ENCODE assay signal across 12 cellular contexts in genomic region chr14:56686416-56686815, GRCh38.
DNase-seq lines count a peak whose midpoint lies in the region; ATAC-seq and TF ChIP-seq lines count a peak whose summit lies in the region.
"Had no signal": no experiment of that assay in that cellular context is flagged by ENCODE, and none has a peak within 500 bp of the region (broad histone marks: within the 10 kb centered on the region; RNA-seq: fewer than 3 reads in every experiment).

No MANE protein-coding gene starts in this region.

- H3K79me2 ChIP-seq in SK-N-SH (ENCODE audit: insufficient read depth) (no peaks in the 10 kb centered on the region), osteoblast (ENCODE audit: insufficient read depth, low read length) (no peaks in the 10 kb centered on the region)

- no peaks in the 10 kb centered on the region for H3K9me2 ChIP-seq in SK-N-SH

- CTCF ChIA-PET in SK-N-SH (lab: Yijun Ruan, JAX), result no interaction called here

- H3K27ac ChIP-seq in SK-N-SH (ENCODE audit: low read depth in 2 of 2, low read length in 1 of 2) (no peak overlapping the region), heart right ventricle (no peak overlapping the region), tibial nerve (no peak overlapping the region), osteoblast (ENCODE audit: low read depth, low read length) (no peak overlapping the region)
- H3K27ac ChIP-seq: ovary had no signal

- TF ChIP-seq EP300 in SK-N-SH (IDR thresholded peaks at IDR 0.05; ENCODE audit: borderline replicate concordance in 1 of 2, low read depth in 1 of 2, low read length in 1 of 2) (no peak), tibial nerve (IDR thresholded peaks at IDR 0.05) (no peak)

- no peaks in the 10 kb centered on the region for H4K20me1 ChIP-seq in SK-N-SH (ENCODE audit: insufficient read depth)
- H4K20me1 ChIP-seq in osteoblast (ENCODE audit: insufficient read depth, low read length), result no peaks in the 10 kb centered on the region

- H3K4me2 ChIP-seq in SK-N-SH (no peak overlapping the region), osteoblast (ENCODE audit: insufficient read depth, low read length) (no peak overlapping the region)

- H3K27me3 ChIP-seq in SK-N-SH (ENCODE audit: insufficient read depth) (peaks cover 36% of the 10 kb centered on the region; the same call in 1 of the 2 replicates), heart right ventricle (peaks cover 0 to under 1% (median 0%) of the 10 kb centered on the region in 7 donors), tibial nerve (no peaks in the 10 kb centered on the region), osteoblast (ENCODE audit: insufficient read depth, low read length) (no peaks in the 10 kb centered on the region)
- H3K27me3 ChIP-seq: ovary had no signal

- ATAC-seq in SK-N-SH treated with all-trans-retinoic acid at 6 μM for 48 hours (no peak; the same call in 2 of the 3 replicates), heart right ventricle (peak; percentile 44 to 97 (median 75)), sciatic nerve (peak; percentile 59), HG03175 (IDR thresholded peaks at IDR 0.05; ENCODE audit: unreplicated experiment) (no peak)
- ATAC-seq: K562 had no signal

- H3K36me3 ChIP-seq in SK-N-SH (replicated peaks in 1 of 2; ENCODE audit: control insufficient read depth in 1 of 2, insufficient read depth in 2 of 2, low read length in 1 of 2) (no peaks in the 10 kb centered on the region), heart right ventricle (no peaks in the 10 kb centered on the region), tibial nerve (no peaks in the 10 kb centered on the region), osteoblast (ENCODE audit: insufficient read depth, low read length) (no peaks in the 10 kb centered on the region)
- H3K36me3 ChIP-seq: ovary had no signal

- no peak overlapping the region for H3K9ac ChIP-seq in SK-N-SH

- TF ChIP-seq CTCF in SK-N-SH (IDR thresholded peaks at IDR 0.05), result no peak
- peak in 7 of 9 donors; percentile 16 to 47 (median 26) for TF ChIP-seq CTCF in heart right ventricle (IDR thresholded peaks at IDR 0.05)
- TF ChIP-seq CTCF in tibial nerve (IDR thresholded peaks at IDR 0.05), result no peak
- TF ChIP-seq CTCF in osteoblast (IDR thresholded peaks at IDR 0.05; ENCODE audit: extremely low read depth, low read depth, low read length), result no peak

- H3K4me1 ChIP-seq in SK-N-SH (ENCODE audit: control insufficient read depth in 1 of 2, insufficient read depth in 2 of 2, low read depth in 1 of 2, low read length in 1 of 2), result no peaks in the 10 kb centered on the region
- peaks cover 0 to 5% (median 0%) of the 10 kb centered on the region in 9 donors for H3K4me1 ChIP-seq in heart right ventricle
- H3K4me1 ChIP-seq in tibial nerve, result no peaks in the 10 kb centered on the region
- no peaks in the 10 kb centered on the region for H3K4me1 ChIP-seq in osteoblast (ENCODE audit: insufficient read depth, low read length)

- intact Hi-C loops in heart right ventricle (cut with DNase I), result loop anchor here in 2 of 10 donors (5.0 to 10.0 kb wide), 2 partner anchors 508 to 511 kb away; no protein-coding TSS in a partner anchor
- intact Hi-C loops in sciatic nerve (cut with DNase I), result no loop called here

- H3K9me3 ChIP-seq in SK-N-SH (no peaks in the 10 kb centered on the region), heart right ventricle (peaks cover 0 to 5% (median 0%) of the 10 kb centered on the region in 11 donors), tibial nerve (no peaks in the 10 kb centered on the region), osteoblast (ENCODE audit: low read depth, low read length) (no peaks in the 10 kb centered on the region)
- H3K9me3 ChIP-seq: ovary had no signal

- DNase-seq in SK-N-SH (no peak), NCI-H82 (lab: John Stamatoyannopoulos, UW) (peak; percentile 98), heart right ventricle (peak; percentile 29 to 40), sciatic nerve (ENCODE audit: low spot score) (no peak), tibial nerve (ENCODE audit: low spot score in 2 of 2) (no peak), osteoblast (ENCODE audit: insufficient read length, low spot score, missing footprints) (no peak)
- DNase-seq: activated naive CD4-positive, alpha-beta T cell treated with anti-CD3 and anti-CD28 coated beads for 36 hours; effector CD4-positive, alpha-beta T cell had no signal

- TF ChIP-seq RAD21 in SK-N-SH (IDR thresholded peaks at IDR 0.05; ENCODE audit: low read length), result peak; percentile 38

- WGBS in SK-N-SH (ENCODE audit: low lambda C conversion rate), result 11% methylated on average over 3 of the region's 4 CpGs
- WGBS in heart right ventricle, 2 donors, result 38 to 43% methylated on average over 4 of the region's 4 CpGs
- WGBS in tibial nerve, 2 donors, result 44 to 45% methylated on average over 4 of the region's 4 CpGs

- POLR2A ChIA-PET in SK-N-SH (lab: Yijun Ruan, JAX), result no interaction called here

- no peak for TF ChIP-seq POLR2A in tibial nerve (IDR thresholded peaks at IDR 0.05)

- H3K4me3 ChIP-seq in SK-N-SH (ENCODE audit: low read depth in 2 of 2, low read length in 1 of 2) (no peak overlapping the region), heart right ventricle (no peak overlapping the region), tibial nerve (no peak overlapping the region), osteoblast (ENCODE audit: insufficient read depth, low read length) (no peak overlapping the region)
- H3K4me3 ChIP-seq: K562, ovary had no signal

- H2AFZ ChIP-seq in SK-N-SH (ENCODE audit: low read depth), result no peak overlapping the region
- H2AFZ ChIP-seq in osteoblast (ENCODE audit: low read length), result no peak overlapping the region

- H3F3A ChIP-seq in SK-N-SH (replicated peaks; ENCODE audit: insufficient read depth), result no peaks in the 10 kb centered on the region

TF ChIP-seq in SK-N-SH, 30 proteins besides CTCF, POLR2A, EP300 and RAD21 (continues in another document):
- no peak for TF ChIP-seq TEAD4 (IDR thresholded peaks at IDR 0.05; ENCODE audit: borderline replicate concordance, insufficient read depth)
- TF ChIP-seq FOXJ3 (CRISPR knock-in tag; IDR thresholded peaks at IDR 0.05), result no peak
- TF ChIP-seq USF1 (IDR thresholded peaks at IDR 0.05; ENCODE audit: borderline replicate concordance, low read depth), result no peak
- TF ChIP-seq USF2 (IDR thresholded peaks at IDR 0.05; ENCODE audit: borderline replicate concordance, low read depth, low read length), result no peak
- no peak for TF ChIP-seq RCOR1 (IDR thresholded peaks at IDR 0.05; ENCODE audit: low read length)
- TF ChIP-seq TAF1 (IDR thresholded peaks at IDR 0.05; ENCODE audit: borderline replicate concordance, low read depth, low read length), result no peak
- TF ChIP-seq EZH2phosphoT487 (IDR thresholded peaks at IDR 0.05; ENCODE audit: borderline replicate concordance, low read depth), result no peak

TF ChIP-seq in SK-N-SH treated with all-trans-retinoic acid at 6 μM for 48 hours, 23 proteins besides CTCF, POLR2A, EP300 and RAD21:
- TF ChIP-seq PPARA (CRISPR knock-in tag; IDR thresholded peaks at IDR 0.05; ENCODE audit: borderline replicate concordance) (no peak), PATZ1 (CRISPR knock-in tag; IDR thresholded peaks at IDR 0.05; ENCODE audit: borderline replicate concordance) (no peak), ISL1 (CRISPR knock-in tag; IDR thresholded peaks at IDR 0.05) (no peak)
TF ChIP-seq in SK-N-SH treated with all-trans-retinoic acid at 6 μM for 48 hours: peak in this region for 0.

Comparison
In these comparisons a context has a peak if more than half of its experiments do, and no peak if none do; other contexts are left out.
1. DNase-seq: peak in NCI-H82 (single experiment) and heart right ventricle (2 of 2); none in SK-N-SH (single experiment), sciatic nerve (single experiment), tibial nerve (0 of 2) and osteoblast (single experiment).
2. CTCF ChIP-seq: peak in heart right ventricle (7 of 9); none in SK-N-SH (single experiment), tibial nerve (0 of 5) and osteoblast (single experiment).
3. ATAC-seq: peak in heart right ventricle (8 of 8) and sciatic nerve (single experiment); none in SK-N-SH treated with all-trans-retinoic acid at 6 μM for 48 hours (single experiment) and HG03175 (single experiment).